ENCODE assay signal across 8 cellular contexts in the genomic region with DNA sequence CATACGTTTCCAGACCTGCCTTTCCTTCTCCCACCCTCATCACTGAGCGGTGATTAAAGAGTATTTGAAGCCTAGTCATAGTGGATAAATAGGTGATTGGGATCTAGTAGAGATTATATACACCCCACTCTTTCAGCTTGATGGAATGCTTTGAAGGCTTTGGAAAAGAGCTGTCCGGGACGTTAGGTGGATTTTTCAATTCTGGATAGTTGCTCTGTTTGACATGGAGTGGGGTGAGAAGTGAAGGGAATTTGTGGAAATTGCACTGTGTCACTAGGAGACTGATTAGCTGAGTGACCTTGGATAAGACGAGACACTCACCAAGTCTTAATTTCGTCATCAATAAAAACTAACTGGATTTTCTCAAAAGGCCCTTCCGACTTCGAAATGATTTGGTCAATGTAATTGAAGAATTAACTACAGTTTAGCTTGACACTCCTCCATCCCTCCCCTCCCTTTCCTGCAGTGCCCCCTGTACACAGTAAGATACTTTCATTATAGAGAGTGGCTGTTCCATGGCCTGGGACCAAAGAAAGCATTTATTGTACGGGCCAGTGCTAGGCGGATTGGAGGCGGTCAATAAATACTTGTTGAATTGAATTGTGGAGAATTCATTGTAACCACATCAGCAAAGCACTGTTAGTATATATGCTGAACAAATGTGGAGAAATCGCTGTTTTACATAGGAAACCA. TPM values are rescaled to one million over a fixed set of nuclear protein-coding genes. Genes with fewer than 3 reads are reported as not detected.
DNase-seq lines count a peak whose midpoint lies in the region; ATAC-seq and TF ChIP-seq lines count a peak whose summit lies in the region.

No MANE protein-coding gene starts in this region.

- H3K4me3 Mint-ChIP-seq in naive thymus-derived CD8-positive, alpha-beta T cell, result peak overlapping the region; percentile 87 to 96 (median 91)

- in situ Hi-C loops in G401 (cut with HindIII; ENCODE audit: low sequenced_read_pairs), result no loop called here

- POLR2A ChIA-PET in naive thymus-derived CD8-positive, alpha-beta T cell (lab: Charles Lee), result interaction anchor here (0.8 to 2.5 kb wide), 9 partner anchors 9 to 103 kb away, joined by 3 to 16 read pairs (median 6); a partner anchor contains a TSS

- no peaks in the 10 kb centered on the region for H3K9me3 Mint-ChIP-seq in naive thymus-derived CD8-positive, alpha-beta T cell

- H3K27ac ChIP-seq in epithelial cell of prostate, result peak overlapping the region; percentile 75

- H3K4me1 Mint-ChIP-seq in naive thymus-derived CD8-positive, alpha-beta T cell, result peaks cover 19 to 61% (median 48%) of the 10 kb centered on the region in 4 donors

- ATAC-seq in naive thymus-derived CD8-positive, alpha-beta T cell, result no peak
- ATAC-seq in HG02798 (IDR thresholded peaks at IDR 0.05; ENCODE audit: poor library complexity, unreplicated experiment), result no peak
- no peak for ATAC-seq in GM21723 (IDR thresholded peaks at IDR 0.05; ENCODE audit: unreplicated experiment)

- H3K27me3 Mint-ChIP-seq in naive thymus-derived CD8-positive, alpha-beta T cell, result no peaks in the 10 kb centered on the region

- TF ChIP-seq CTCF in GM10266 (IDR thresholded peaks at IDR 0.05; ENCODE audit: control insufficient read depth, insufficient read depth, low read depth, missing control alignments), result no peak

- peak overlapping the region; percentile 90 to 99 (median 98) for H3K27ac Mint-ChIP-seq in naive thymus-derived CD8-positive, alpha-beta T cell

- peak; percentile 6 for DNase-seq in G401 (ENCODE audit: low spot score)
- peak; percentile 49 for DNase-seq in RPMI7951 (ENCODE audit: low read depth)
- DNase-seq in epithelial cell of prostate (ENCODE audit: low read depth, low spot score), result no peak
- DNase-seq in naive thymus-derived CD8-positive, alpha-beta T cell, result no peak
- DNase-seq in effector CD8-positive, alpha-beta T cell (lab: John Stamatoyannopoulos, UW), result no peak
- no peak for DNase-seq in GM10266 (ENCODE audit: extremely low spot score)

- peaks cover 0 to 23% (median 2%) of the 10 kb centered on the region in 3 donors for H3K36me3 Mint-ChIP-seq in naive thymus-derived CD8-positive, alpha-beta T cell

RNA-seq across cellular contexts. Expression of a gene that starts 1.0 kb away (rescaled TPM):
- total RNA-seq in G401 (2014; rRNA removed; shearing (Covaris generic)), result 13.8 and 19.4 TPM in 2 replicates
- 10.2 and 10.7 TPM in 2 replicates for total RNA-seq in RPMI7951 (2014; rRNA removed; shearing (Covaris generic))
- 100 to 1,000 TPM; 104 to 108 TPM for total RNA-seq in naive thymus-derived CD8-positive, alpha-beta T cell
- 10 to 100 TPM; 39.1 to 63.6 (median 47.1) TPM for polyA plus RNA-seq in naive thymus-derived CD8-positive, alpha-beta T cell

RNA-seq across cellular contexts. Expression of a gene that starts 33.2 kb away (rescaled TPM):
- 12.2 and 23.1 TPM in 2 replicates for total RNA-seq in G401 (2014; rRNA removed; shearing (Covaris generic))
- total RNA-seq in RPMI7951 (2014; rRNA removed; shearing (Covaris generic)), result 13.5 and 15.4 TPM in 2 replicates
- total RNA-seq in naive thymus-derived CD8-positive, alpha-beta T cell, result 10 to 100 TPM in 1 of 2 experiments, 1 to 10 TPM in 1; 8.3 to 10.5 TPM
- 10 to 100 TPM in 1 of 3 donors, 1 to 10 TPM in 2; 5.2 to 11.2 (median 8.2) TPM for polyA plus RNA-seq in naive thymus-derived CD8-positive, alpha-beta T cell

RNA-seq across cellular contexts. Expression of a gene that starts 40.5 kb away (rescaled TPM):
- total RNA-seq in G401 (2014; rRNA removed; shearing (Covaris generic)), result 1.1 TPM in 1 of 2 replicates, not detected in the other
- 2.1 and 2.2 TPM in 2 replicates for total RNA-seq in RPMI7951 (2014; rRNA removed; shearing (Covaris generic))
- total RNA-seq in naive thymus-derived CD8-positive, alpha-beta T cell, result not detected
- not detected for polyA plus RNA-seq in naive thymus-derived CD8-positive, alpha-beta T cell

Comparison
In these comparisons a context has a peak if more than half of its experiments do, and no peak if none do; other contexts are left out.
1. DNase-seq: peak in G401 (single experiment) and RPMI7951 (single experiment); none in epithelial cell of prostate (single experiment), naive thymus-derived CD8-positive, alpha-beta T cell (0 of 10), effector CD8-positive, alpha-beta T cell (single experiment) and GM10266 (single experiment).